ENCODE assay signal across 8 cellular contexts in the genomic region with DNA sequence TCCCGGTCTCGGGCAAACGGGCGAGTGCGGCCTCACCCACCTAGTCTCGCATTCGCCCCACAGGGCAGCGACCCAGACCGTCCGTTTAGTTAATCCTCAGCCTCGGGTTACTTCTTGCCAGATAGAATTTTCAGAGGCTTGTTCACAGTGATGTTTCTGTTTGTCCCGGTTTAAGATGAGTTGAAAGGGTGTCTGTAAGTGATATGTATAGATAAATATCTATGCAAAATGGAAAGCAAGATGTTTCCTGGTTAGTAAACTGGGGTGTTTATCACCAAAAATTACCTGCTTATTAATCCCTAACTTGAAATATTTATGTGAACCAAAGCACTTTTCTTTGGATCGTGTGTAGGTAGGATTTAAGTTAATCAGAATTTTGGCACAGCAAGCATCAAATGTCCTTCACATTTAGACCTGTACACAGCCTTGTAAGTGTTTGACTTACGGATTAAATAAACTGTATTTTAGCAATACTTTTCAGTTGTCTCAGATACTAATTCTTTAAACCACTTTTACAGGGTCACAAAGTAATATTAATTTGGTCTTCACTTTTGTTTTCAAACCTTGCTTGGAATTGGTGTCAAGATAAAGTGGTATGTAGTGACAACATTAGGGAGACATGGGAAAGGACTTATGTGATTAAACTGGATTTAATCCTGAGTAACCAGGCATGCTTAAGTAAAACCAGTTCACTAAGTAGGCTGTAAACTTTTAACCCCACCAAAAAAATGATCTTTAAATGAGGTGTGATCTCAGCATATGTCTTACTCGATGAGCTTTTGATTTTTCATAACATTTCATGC. TPM values are rescaled to one million over a fixed set of nuclear protein-coding genes. Genes with fewer than 3 reads are reported as not detected.
DNase-seq lines count a peak whose midpoint lies in the region; ATAC-seq and TF ChIP-seq lines count a peak whose summit lies in the region.

No MANE protein-coding gene starts in this region.

- in situ Hi-C loops in IMR-90 (cut with MboI; ENCODE audit: low sequenced_read_pairs) (loop anchor here (10.0 to 25.0 kb wide), 2 partner anchors 361 to 508 kb away; a partner anchor contains a TSS), GM13977 (cut with MboI; ENCODE audit: low pct_unique_long_range_greater_than_20kb, low sequenced_read_pairs, unreplicated experiment) (loop anchor here (25.0 kb wide), 1 partner anchor 358 kb away; a partner anchor contains a TSS)

- peak overlapping the region; percentile 98 for H3K4me3 Mint-ChIP-seq in CD4-positive, alpha-beta T cell
- H3K4me3 Mint-ChIP-seq in immature natural killer cell: peak overlapping the region; percentile 95 to 100 (median 98)
- H3K4me3 Mint-ChIP-seq in stimulated activated naive B cell treated with anti-CD40 and anti-IgM and Interleukin-4, amounts not matched to agents 10 μg/mL and 1 μg/mL and 100 μg/mL, for 72 hours: peak overlapping the region; percentile 98 to 99

- dilution Hi-C loops in IMR-90 (cut with HindIII; ENCODE audit: low sequenced_read_pairs, unreplicated experiment): no loop called here

- peaks cover 8 to 30% of the 10 kb centered on the region in 2 experiments; a peak in 3 of 4 replicates for H3K79me1 ChIP-seq in IMR-90 (ENCODE audit: low read depth in 1 of 2, low read length in 2 of 2)

- no peak overlapping the region for H2BK15ac ChIP-seq in IMR-90 (ENCODE audit: low read depth, low read length)

- H3K9me1 ChIP-seq in IMR-90 (ENCODE audit: insufficient read depth, low read length): peaks cover 2% of the 10 kb centered on the region

- peak; percentile 27; the same call in 1 of the 2 replicates for TF ChIP-seq POLR2A in IMR-90 (IDR thresholded peaks at IDR 0.05; ENCODE audit: low read depth, low read length)

- peak overlapping the region; percentile 89 for H3K4me3 ChIP-seq in IMR-90 (ENCODE audit: insufficient read depth, low read depth, low read length)

- no peaks in the 10 kb centered on the region for H3K9me3 ChIP-seq in CD4-positive, alpha-beta T cell (ENCODE audit: control insufficient read depth, low read length)
- no peaks in the 10 kb centered on the region for H3K9me3 ChIP-seq in IMR-90 (ENCODE audit: control insufficient read depth, insufficient read depth, low read length)

- H3K4me1 ChIP-seq in IMR-90 (ENCODE audit: control insufficient read depth, insufficient read depth, low read length): no peaks in the 10 kb centered on the region; the same call in 1 of the 2 replicates

- H3K4ac ChIP-seq in IMR-90 (ENCODE audit: low read depth, low read length): peak overlapping the region; percentile 84; the same call in 1 of the 2 replicates

- POLR2A ChIA-PET in CD4-positive, alpha-beta T cell (lab: Charles Lee): interaction anchor here (0.6 to 1.4 kb wide), 6 partner anchors 9 to 1104 kb away, joined by 3 to 8 read pairs (median 3); a partner anchor contains a TSS
- POLR2A ChIA-PET in IMR-90 (lab: Charles Lee; ENCODE audit: unreplicated experiment): no interaction called here

- peak overlapping the region; percentile 96 for H3K4me2 ChIP-seq in IMR-90 (ENCODE audit: low read depth, low read length)

- peak overlapping the region; percentile 82; the same call in 1 of the 2 replicates for H3K56ac ChIP-seq in IMR-90 (ENCODE audit: extremely low read depth, insufficient read depth, low read length)

- CTCF ChIA-PET in CD4-positive, alpha-beta T cell (lab: Charles Lee): interaction anchor here (1.6 kb wide), 1 partner anchor 191 kb away, joined by 3 read pairs; no protein-coding TSS in a partner anchor
- CTCF ChIA-PET in IMR-90 (lab: Yijun Ruan, JAX): no interaction called here

- H4K20me1 ChIP-seq in IMR-90 (ENCODE audit: insufficient read depth, low read length): peaks cover 16% of the 10 kb centered on the region; the same call in 1 of the 2 replicates

- peak overlapping the region; percentile 94 for H2BK5ac ChIP-seq in IMR-90 (ENCODE audit: low read depth, low read length, poor library complexity, severe bottlenecking)

- no TSS peak for BruUV-seq in IMR-90 (replicated peaks; lab: Mats Ljungman, UMichigan)

- no peaks in the 10 kb centered on the region for H3K36me3 ChIP-seq in IMR-90 (ENCODE audit: control insufficient read depth, insufficient read depth, low read length)

- peaks cover 34% of the 10 kb centered on the region for H3K36me3 Mint-ChIP-seq in CD4-positive, alpha-beta T cell (ENCODE audit: low read depth)
- peaks cover 0 to 5% (median 0%) of the 10 kb centered on the region in 3 donors for H3K36me3 Mint-ChIP-seq in immature natural killer cell
- peaks cover 16 to 23% of the 10 kb centered on the region in 2 donors for H3K36me3 Mint-ChIP-seq in stimulated activated naive B cell treated with anti-CD40 and anti-IgM and Interleukin-4, amounts not matched to agents 10 μg/mL and 1 μg/mL and 100 μg/mL, for 72 hours

- intact Hi-C loops in CD4-positive, alpha-beta T cell (cut with DNase I, micrococcal nuclease): loop anchor here in 1 of 2 experiments (1.0 to 10.0 kb wide), 2 partner anchors 473 to 1311 kb away; a partner anchor contains a TSS
- intact Hi-C loops in IMR-90 (cut with micrococcal nuclease): loop anchor here (5.0 kb wide), 1 partner anchor 358 kb away; no protein-coding TSS in a partner anchor

- H2BK120ac ChIP-seq in IMR-90 (ENCODE audit: low read depth, low read length): no peak overlapping the region

- H3K27me3 Mint-ChIP-seq in CD4-positive, alpha-beta T cell: no peaks in the 10 kb centered on the region
- H3K27me3 Mint-ChIP-seq in immature natural killer cell (ENCODE audit: low read depth in 3 of 3): peaks cover 2 to 12% (median 8%) of the 10 kb centered on the region in 3 donors
- H3K27me3 Mint-ChIP-seq in stimulated activated naive B cell treated with anti-CD40 and anti-IgM and Interleukin-4, amounts not matched to agents 10 μg/mL and 1 μg/mL and 100 μg/mL, for 72 hours: peaks cover 0 to 4% of the 10 kb centered on the region in 2 donors

- H3K23ac ChIP-seq in IMR-90 (ENCODE audit: low read depth, low read length): peak overlapping the region; percentile 89; the same call in 1 of the 2 replicates

- H3K4me1 Mint-ChIP-seq in CD4-positive, alpha-beta T cell (ENCODE audit: low read depth): peaks cover 53% of the 10 kb centered on the region
- peaks cover 33 to 56% of the 10 kb centered on the region in 2 donors for H3K4me1 Mint-ChIP-seq in immature natural killer cell
- H3K4me1 Mint-ChIP-seq in stimulated activated naive B cell treated with anti-CD40 and anti-IgM and Interleukin-4, amounts not matched to agents 10 μg/mL and 1 μg/mL and 100 μg/mL, for 72 hours: peaks cover 23 to 44% of the 10 kb centered on the region in 2 donors

- H2BK20ac ChIP-seq in IMR-90 (ENCODE audit: low read depth, low read length): no peak overlapping the region

- H2AFZ ChIP-seq in IMR-90 (replicated peaks; ENCODE audit: low read length, poor library complexity): peak overlapping the region; percentile 97

- peak overlapping the region; percentile 95 for H3K27ac Mint-ChIP-seq in CD4-positive, alpha-beta T cell
- peak overlapping the region; percentile 91 to 97 (median 93) for H3K27ac Mint-ChIP-seq in immature natural killer cell
- H3K27ac Mint-ChIP-seq in stimulated activated naive B cell treated with anti-CD40 and anti-IgM and Interleukin-4, amounts not matched to agents 10 μg/mL and 1 μg/mL and 100 μg/mL, for 72 hours: peak overlapping the region; percentile 95

- H4K8ac ChIP-seq in IMR-90 (ENCODE audit: low read depth in 2 of 2, low read length in 2 of 2): peak overlapping the region; percentile 59 to 92; a peak in 3 of 4 replicates

- no peak for TF ChIP-seq CTCF in CD4-positive, alpha-beta T cell (IDR thresholded peaks at IDR 0.05)
- TF ChIP-seq CTCF in IMR-90 (conservative IDR thresholded peaks at IDR 0.05; ENCODE audit: low read depth, low read length) (no peak), GM13977 (IDR thresholded peaks at IDR 0.05; ENCODE audit: extremely low read depth, insufficient read depth, missing control alignments) (no peak)

- peak overlapping the region; percentile 28; the same call in 1 of the 2 replicates for H3K18ac ChIP-seq in IMR-90 (ENCODE audit: low read depth, low read length)

- peak overlapping the region; percentile 38 for H4K91ac ChIP-seq in IMR-90 (ENCODE audit: insufficient read depth, low read depth, low read length)

- peak overlapping the region; percentile 74 for H2AK5ac ChIP-seq in IMR-90 (ENCODE audit: low read depth, low read length)

- H3K27me3 ChIP-seq in CD4-positive, alpha-beta T cell (ENCODE audit: control insufficient read depth, insufficient read depth, low read length): no peaks in the 10 kb centered on the region
- no peaks in the 10 kb centered on the region for H3K27me3 ChIP-seq in IMR-90 (ENCODE audit: control insufficient read depth, insufficient read depth, low read length)

- DNase-seq in CD4-positive, alpha-beta T cell: no peak
- DNase-seq in IMR-90 (no peak), immature natural killer cell (no peak), cortex of kidney (lab: John Stamatoyannopoulos, UW) (no peak), GM13977 (ENCODE audit: low spot score) (no peak)
- DNase-seq in stimulated activated naive B cell treated with anti-CD40 and anti-IgM and Interleukin-4, amounts not matched to agents 10 μg/mL and 1 μg/mL and 100 μg/mL, for 72 hours: no peak

- H3K14ac ChIP-seq in IMR-90 (replicated peaks; ENCODE audit: low read depth, low read length): peak overlapping the region; percentile 87

- ATAC-seq in CD4-positive, alpha-beta T cell (ENCODE audit: poor library complexity): no peak
- peak; percentile 44 for ATAC-seq in IMR-90 (ENCODE audit: low read depth)
- peak in 1 of 2 donors; percentile 59 for ATAC-seq in stimulated activated naive B cell treated with anti-CD40 and anti-IgM and Interleukin-4, amounts not matched to agents 10 μg/mL and 1 μg/mL and 100 μg/mL, for 72 hours (replicated peaks)
- no peak for ATAC-seq in GM21381 (IDR thresholded peaks at IDR 0.05; ENCODE audit: unreplicated experiment)

- H3K27ac ChIP-seq in CD4-positive, alpha-beta T cell (ENCODE audit: low read depth, low read length): peak overlapping the region; percentile 70
- peak overlapping the region; percentile 95 for H3K27ac ChIP-seq in IMR-90 (ENCODE audit: insufficient read depth, low read length)
- peak overlapping the region; percentile 89 for H3K27ac ChIP-seq in adipose tissue (ENCODE audit: low read depth, low read length)

- no peaks in the 10 kb centered on the region for H3K9me3 Mint-ChIP-seq in CD4-positive, alpha-beta T cell
- H3K9me3 Mint-ChIP-seq in immature natural killer cell: no peaks in the 10 kb centered on the region
- no peaks in the 10 kb centered on the region for H3K9me3 Mint-ChIP-seq in stimulated activated naive B cell treated with anti-CD40 and anti-IgM and Interleukin-4, amounts not matched to agents 10 μg/mL and 1 μg/mL and 100 μg/mL, for 72 hours

- no peak for TF ChIP-seq RAD21 in IMR-90 (IDR thresholded peaks at IDR 0.05; ENCODE audit: low read length)

- H4K5ac ChIP-seq in IMR-90 (ENCODE audit: low read depth, low read length): no peak overlapping the region; the same call in 1 of the 2 replicates

- H3K9ac ChIP-seq in IMR-90 (ENCODE audit: low read depth, low read length): peak overlapping the region; percentile 95

- peak overlapping the region; percentile 92 for H2AK9ac ChIP-seq in IMR-90 (replicated peaks; ENCODE audit: low read depth, low read length, poor library complexity)

- WGBS in IMR-90 (ENCODE audit: extremely low coverage in 2 of 2, insufficient read length in 1 of 2), 2 experiments: 0% methylated on average over 4 of the region's 15 CpGs; no CpG with 5 or more reads in 1 of the 2 experiments
- 0 to 2% (median 2%) methylated on average over 15 of the region's 15 CpGs for WGBS in adipose tissue, 3 donors

RNA-seq across cellular contexts. Expression of a gene that starts 0.9 kb away (rescaled TPM):
- total RNA-seq in CD4-positive, alpha-beta T cell: 10 to 100 TPM; 56.2 to 58.7 TPM
- total RNA-seq in IMR-90 (2012; rRNA removed): 4.5 and 10.0 TPM in 2 replicates
- 13.1 and 17.0 TPM in 2 replicates for polyA plus RNA-seq in IMR-90 (2012; rRNA removed)
- polyA plus RNA-seq in IMR-90 (2012; cell fraction: cytosol; rRNA removed): 3.3 and 3.7 TPM in 2 replicates
- polyA plus RNA-seq in IMR-90 (2012; cell fraction: nucleus; rRNA removed; ENCODE audit: low replicate concordance): 8.9 and 23.9 TPM in 2 replicates
- 10 to 100 TPM in 1 of 3 donors, 1 to 10 TPM in 2; 6.3 to 16.0 (median 9.8) TPM for polyA plus RNA-seq in adipose tissue
- polyA plus RNA-seq in immature natural killer cell: 1 to 10 TPM; 6.0 to 9.2 (median 7.2) TPM
